In genomic region chr11:47308050-47308823, GRCh38 we compare ENCODE assay signal across 17 cellular contexts. TPM values are rescaled to one million over a fixed set of nuclear protein-coding genes. Genes with fewer than 3 reads are reported as not detected.
"Had no signal": no experiment of that assay in that cellular context is flagged by ENCODE, and none has a peak within 500 bp of the region (broad histone marks: within the 10 kb centered on the region; RNA-seq: fewer than 3 reads in every experiment).

No MANE protein-coding gene starts in this region.

- H3K27me3 Mint-ChIP-seq: activated naive CD8-positive, alpha-beta T cell; dendritic cell treated with granulocyte-macrophage colony-stimulating factor and Interleukin-4, amounts not matched to agents 40 ng/mL and 50 ng/mL, for 4 days; natural killer cell treated with Interleukin-12 subunit alpha and Interleukin-12 subunit beta and Interleukin-15 and Interleukin-18, amount 100 ng/mL, for 72 hours; stimulated activated naive CD8-positive, alpha-beta T cell treated with anti-CD3 and anti-CD28 coated beads, Interleukin-15, amount 100 ng/mL, for 72 hours; T-cell had no signal

- H3K27ac Mint-ChIP-seq: dendritic cell treated with granulocyte-macrophage colony-stimulating factor and Interleukin-4, amounts not matched to agents 40 ng/mL and 50 ng/mL, for 4 days; mesothelial cell of epicardium; natural killer cell treated with Interleukin-12 subunit alpha and Interleukin-12 subunit beta and Interleukin-15 and Interleukin-18, amount 100 ng/mL, for 72 hours; T-cell had no signal

- H3K9me3 Mint-ChIP-seq: dendritic cell treated with granulocyte-macrophage colony-stimulating factor and Interleukin-4, amounts not matched to agents 40 ng/mL and 50 ng/mL, for 4 days; natural killer cell treated with Interleukin-12 subunit alpha and Interleukin-12 subunit beta and Interleukin-15 and Interleukin-18, amount 100 ng/mL, for 72 hours; stimulated activated naive CD8-positive, alpha-beta T cell treated with anti-CD3 and anti-CD28 coated beads, Interleukin-15, amount 100 ng/mL, for 72 hours; T-cell had no signal

- H3K4me1 Mint-ChIP-seq: mesothelial cell of epicardium; stimulated activated naive CD8-positive, alpha-beta T cell treated with anti-CD3 and anti-CD28 coated beads, Interleukin-15, amount 100 ng/mL, for 72 hours had no signal

- H3K27ac ChIP-seq: epithelial cell of prostate, suprapubic skin, upper lobe of left lung had no signal

- ATAC-seq: activated CD4-positive, CD25-positive, alpha-beta regulatory T cell treated with anti-CD3 and anti-CD28 coated beads, Interleukin-2, amount 50 U/mL, for 24 hours; left cardiac atrium; natural killer cell treated with Interleukin-12 subunit alpha and Interleukin-12 subunit beta and Interleukin-15 and Interleukin-18, amount 100 ng/mL, for 72 hours; stimulated activated naive CD8-positive, alpha-beta T cell treated with anti-CD3 and anti-CD28 coated beads, Interleukin-15, amount 100 ng/mL, for 72 hours; T-cell had no signal

- H3K4me3 ChIP-seq: lung, suprapubic skin, upper lobe of left lung had no signal

- H3K9me3 ChIP-seq: suprapubic skin had no signal

- H3K4me3 Mint-ChIP-seq: activated naive CD8-positive, alpha-beta T cell; dendritic cell treated with granulocyte-macrophage colony-stimulating factor and Interleukin-4, amounts not matched to agents 40 ng/mL and 50 ng/mL, for 4 days; mesothelial cell of epicardium; natural killer cell treated with Interleukin-12 subunit alpha and Interleukin-12 subunit beta and Interleukin-15 and Interleukin-18, amount 100 ng/mL, for 72 hours; stimulated activated naive CD8-positive, alpha-beta T cell treated with anti-CD3 and anti-CD28 coated beads, Interleukin-15, amount 100 ng/mL, for 72 hours had no signal

- DNase-seq: foreskin fibroblast; left cardiac atrium; occipital lobe; posterior cingulate gyrus; retina; stimulated activated naive CD8-positive, alpha-beta T cell treated with anti-CD3 and anti-CD28 coated beads, Interleukin-15, amount 100 ng/mL, for 72 hours; T-cell; upper lobe of left lung had no signal

- H3K4me1 ChIP-seq: upper lobe of left lung had no signal

- H3K27me3 ChIP-seq: suprapubic skin, upper lobe of left lung had no signal

RNA-seq across cellular contexts. Expression of gene MYBPC3, which starts 44.3 kb away (rescaled TPM):
- total RNA-seq: glomerular endothelial cell; mesothelial cell of epicardium; natural killer cell treated with Interleukin-12 subunit alpha and Interleukin-12 subunit beta and Interleukin-15 and Interleukin-18, amount 100 ng/mL, for 72 hours; occipital lobe; T-cell had no signal
